2 cellular contexts compared by ENCODE assay signal in genomic region chr5:160471761-160472160, GRCh38.
TF ChIP-seq lines count a peak whose summit lies in the region.

No MANE protein-coding gene starts in this region.

TF ChIP-seq in SK-N-SH, 30 proteins besides CTCF, POLR2A, EP300 and RAD21 (continued from another document):
- TF ChIP-seq, protein P1, sequence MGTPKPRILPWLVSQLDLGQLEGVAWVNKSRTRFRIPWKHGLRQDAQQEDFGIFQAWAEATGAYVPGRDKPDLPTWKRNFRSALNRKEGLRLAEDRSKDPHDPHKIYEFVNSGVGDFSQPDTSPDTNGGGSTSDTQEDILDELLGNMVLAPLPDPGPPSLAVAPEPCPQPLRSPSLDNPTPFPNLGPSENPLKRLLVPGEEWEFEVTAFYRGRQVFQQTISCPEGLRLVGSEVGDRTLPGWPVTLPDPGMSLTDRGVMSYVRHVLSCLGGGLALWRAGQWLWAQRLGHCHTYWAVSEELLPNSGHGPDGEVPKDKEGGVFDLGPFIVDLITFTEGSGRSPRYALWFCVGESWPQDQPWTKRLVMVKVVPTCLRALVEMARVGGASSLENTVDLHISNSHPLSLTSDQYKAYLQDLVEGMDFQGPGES (IDR thresholded peaks at IDR 0.05; ENCODE audit: low read depth, low read length), result no peak
- no peak for TF ChIP-seq FOXJ3 (CRISPR knock-in tag; IDR thresholded peaks at IDR 0.05)
- no peak for TF ChIP-seq ELF1 (IDR thresholded peaks at IDR 0.05)
- no peak for TF ChIP-seq GABPA (IDR thresholded peaks at IDR 0.05; ENCODE audit: low read depth)

TF ChIP-seq in SK-N-SH treated with all-trans-retinoic acid at 6 μM for 48 hours, 23 proteins besides CTCF, POLR2A, EP300 and RAD21:
- TF ChIP-seq, protein P2, sequence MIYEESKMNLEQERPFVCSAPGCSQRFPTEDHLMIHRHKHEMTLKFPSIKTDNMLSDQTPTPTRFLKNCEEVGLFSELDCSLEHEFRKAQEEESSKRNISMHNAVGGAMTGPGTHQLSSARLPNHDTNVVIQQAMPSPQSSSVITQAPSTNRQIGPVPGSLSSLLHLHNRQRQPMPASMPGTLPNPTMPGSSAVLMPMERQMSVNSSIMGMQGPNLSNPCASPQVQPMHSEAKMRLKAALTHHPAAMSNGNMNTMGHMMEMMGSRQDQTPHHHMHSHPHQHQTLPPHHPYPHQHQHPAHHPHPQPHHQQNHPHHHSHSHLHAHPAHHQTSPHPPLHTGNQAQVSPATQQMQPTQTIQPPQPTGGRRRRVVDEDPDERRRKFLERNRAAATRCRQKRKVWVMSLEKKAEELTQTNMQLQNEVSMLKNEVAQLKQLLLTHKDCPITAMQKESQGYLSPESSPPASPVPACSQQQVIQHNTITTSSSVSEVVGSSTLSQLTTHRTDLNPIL (CRISPR knock-in tag; IDR thresholded peaks at IDR 0.05; ENCODE audit: low read depth), result no peak
- TF ChIP-seq CSDC2 (CRISPR knock-in tag; IDR thresholded peaks at IDR 0.05) (no peak), ZC3H10 (CRISPR knock-in tag; IDR thresholded peaks at IDR 0.05) (no peak), ESRRG (CRISPR knock-in tag; IDR thresholded peaks at IDR 0.05) (no peak), RARB (CRISPR knock-in tag; IDR thresholded peaks at IDR 0.05) (no peak), ARNTL (CRISPR knock-in tag; IDR thresholded peaks at IDR 0.05; ENCODE audit: borderline replicate concordance, low read depth) (no peak), BACH2 (CRISPR knock-in tag; IDR thresholded peaks at IDR 0.05; ENCODE audit: borderline replicate concordance) (no peak), CSRNP3 (CRISPR knock-in tag; IDR thresholded peaks at IDR 0.05) (no peak), GLIS3 (CRISPR knock-in tag; IDR thresholded peaks at IDR 0.05) (no peak), TOX (CRISPR knock-in tag; IDR thresholded peaks at IDR 0.05; ENCODE audit: borderline replicate concordance) (no peak), ZNF70 (CRISPR knock-in tag; IDR thresholded peaks at IDR 0.05) (no peak)
- TF ChIP-seq, protein P3, sequence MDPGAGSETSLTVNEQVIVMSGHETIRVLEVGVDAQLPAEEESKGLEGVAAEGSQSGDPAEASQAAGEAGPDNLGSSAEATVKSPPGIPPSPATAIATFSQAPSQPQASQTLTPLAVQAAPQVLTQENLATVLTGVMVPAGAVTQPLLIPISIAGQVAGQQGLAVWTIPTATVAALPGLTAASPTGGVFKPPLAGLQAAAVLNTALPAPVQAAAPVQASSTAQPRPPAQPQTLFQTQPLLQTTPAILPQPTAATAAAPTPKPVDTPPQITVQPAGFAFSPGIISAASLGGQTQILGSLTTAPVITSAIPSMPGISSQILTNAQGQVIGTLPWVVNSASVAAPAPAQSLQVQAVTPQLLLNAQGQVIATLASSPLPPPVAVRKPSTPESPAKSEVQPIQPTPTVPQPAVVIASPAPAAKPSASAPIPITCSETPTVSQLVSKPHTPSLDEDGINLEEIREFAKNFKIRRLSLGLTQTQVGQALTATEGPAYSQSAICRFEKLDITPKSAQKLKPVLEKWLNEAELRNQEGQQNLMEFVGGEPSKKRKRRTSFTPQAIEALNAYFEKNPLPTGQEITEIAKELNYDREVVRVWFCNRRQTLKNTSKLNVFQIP (CRISPR knock-in tag; IDR thresholded peaks at IDR 0.05; ENCODE audit: borderline replicate concordance, low read depth), result no peak
